Comparison of ENCODE assay signal across 24 cellular contexts in the genomic region with DNA sequence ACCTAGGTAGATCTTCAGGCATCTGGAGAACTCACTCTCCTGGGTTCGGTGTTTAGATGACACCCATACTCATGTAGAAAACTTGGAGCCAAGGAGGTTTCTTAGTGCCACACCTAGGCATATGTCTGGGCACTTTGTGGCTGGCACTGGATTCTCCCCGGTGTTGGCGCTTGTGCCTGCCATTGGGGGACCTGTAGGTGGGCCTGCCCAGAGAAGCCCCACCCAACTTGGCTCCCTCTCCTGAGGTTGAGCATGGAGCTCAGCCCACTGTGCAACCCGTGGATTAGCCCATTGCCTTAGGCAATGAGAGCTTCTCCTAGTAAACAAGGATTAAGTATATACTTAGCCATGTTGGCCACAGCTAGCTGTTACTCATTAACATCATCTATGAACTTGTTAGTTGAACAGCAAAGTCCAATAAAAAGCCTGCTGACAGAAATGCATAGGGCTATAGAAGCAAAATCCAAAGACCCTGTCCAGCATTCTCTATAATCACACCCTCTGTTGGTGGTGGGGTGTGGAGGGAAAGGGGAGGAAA.
"Had no signal": no experiment of that assay in that cellular context is flagged by ENCODE, and none has a peak within 500 bp of the region (broad histone marks: within the 10 kb centered on the region; RNA-seq: fewer than 3 reads in every experiment).

No MANE protein-coding gene starts in this region.

- FAIRE-seq: bronchial epithelial cell had no signal

- H3K27ac ChIP-seq: WERI-Rb-1 had no signal

- ATAC-seq: activated CD8-positive, alpha-beta memory T cell treated with anti-CD3 and anti-CD28 coated beads, Interleukin-2, amount 10 ng/mL, durations not matched to agents 7 days and 5 days; activated naive CD8-positive, alpha-beta T cell treated with anti-CD3 and anti-CD28 coated beads, Interleukin-2, amount 50 U/mL, for 24 hours; Panc1 had no signal

- DNase-seq: activated CD4-positive, alpha-beta memory T cell treated with anti-CD3 and anti-CD28 coated beads, Interleukin-2, amount 10 ng/mL, durations not matched to agents 7 days and 5 days; activated CD4-positive, alpha-beta T cell treated with anti-CD3 and anti-CD28 coated beads for 1 hour; activated CD4-positive, alpha-beta T cell treated with anti-CD3 and anti-CD28 coated beads for 48 hours; activated CD4-positive, CD25-positive, alpha-beta regulatory T cell; activated CD8-positive, alpha-beta memory T cell treated with anti-CD3 and anti-CD28 coated beads for 24 hours; activated CD8-positive, alpha-beta memory T cell treated with anti-CD3 and anti-CD28 coated beads, Interleukin-2, amount 10 ng/mL, durations not matched to agents 7 days and 5 days; activated CD8-positive, alpha-beta memory T cell treated with anti-CD3 and anti-CD28 coated beads, Interleukin-2, amount 50 U/mL, for 48 hours; activated effector memory CD4-positive, alpha-beta T cell treated with Interleukin-2 at 50 U/mL for 16 hours; activated naive CD4-positive, alpha-beta T cell treated with anti-CD3 and anti-CD28 coated beads, Interleukin-2, amount 10 ng/mL, durations not matched to agents 7 days and 5 days; activated naive CD8-positive, alpha-beta T cell treated with anti-CD3 and anti-CD28 coated beads, Interleukin-2, amount 50 U/mL, for 24 hours; activated T-cell treated with anti-CD3 and anti-CD28 coated beads, Interleukin-2, amount 50 U/mL, for 48 hours; anterior cingulate cortex; caudate nucleus; NCI-H1105; NCI-H1417 treated with DMSO at 0.1 percent for 48 hours; NCI-H187 treated with DMSO at 0.1 percent for 48 hours; NCI-H2081; NCI-H226; NCI-H524 treated with DMSO at 0.1 percent for 48 hours; SIG-M5; T1000; WERI-Rb-1 had no signal

- H3K36me3 ChIP-seq: WERI-Rb-1 had no signal
